Comparison of ENCODE assay signal across 14 cellular contexts in the genomic region with DNA sequence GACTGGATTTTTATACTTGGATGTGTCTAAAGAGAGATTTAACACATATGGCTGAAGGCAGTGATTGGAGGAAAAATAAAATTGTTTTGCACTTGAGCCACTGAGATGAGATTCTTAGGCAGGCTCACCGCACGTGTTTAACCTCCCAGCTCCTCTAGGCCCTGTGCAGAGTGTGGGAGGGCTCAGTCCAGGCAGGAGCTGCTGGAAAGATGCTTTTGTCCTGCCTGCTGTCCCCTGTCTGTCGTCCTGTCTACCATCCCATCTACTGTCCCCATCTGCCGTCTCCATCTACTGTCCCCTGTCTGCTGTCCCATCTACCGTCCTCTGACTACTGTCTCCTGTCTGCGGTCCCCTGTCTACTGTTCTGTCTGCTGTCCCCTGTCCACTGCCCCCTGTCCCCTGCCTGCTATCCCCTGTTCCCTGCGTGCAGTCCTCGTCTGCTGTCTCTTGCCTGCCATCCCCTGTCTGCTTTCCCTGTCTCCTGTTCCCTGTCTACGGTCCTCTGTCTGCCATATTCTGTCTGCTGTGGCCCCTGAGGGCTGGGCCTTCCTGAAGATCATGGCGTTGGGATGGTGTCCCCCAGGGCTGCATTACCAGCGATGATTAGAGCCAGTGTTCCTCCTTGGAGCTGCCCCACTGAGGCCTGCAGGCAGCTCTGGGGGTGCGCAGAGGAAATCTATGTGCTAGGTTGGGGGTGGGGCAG. TPM values are rescaled to one million over a fixed set of nuclear protein-coding genes. Genes with fewer than 3 reads are reported as not detected.
A peak's percentile ranks its signal among the peaks of the same experiment; 100 is the strongest.
DNase-seq lines count a peak whose midpoint lies in the region; ATAC-seq, FAIRE-seq and TF ChIP-seq lines count a peak whose summit lies in the region.
"Had no signal": no experiment of that assay in that cellular context is flagged by ENCODE, and none has a peak within 500 bp of the region (broad histone marks: within the 10 kb centered on the region; RNA-seq: fewer than 3 reads in every experiment).

No MANE protein-coding gene starts in this region.

- H3K79me2 ChIP-seq in K562 (ENCODE audit: control insufficient read depth, insufficient read depth, low read length) = no peaks in the 10 kb centered on the region

- H4K8ac ChIP-seq in IMR-90 (ENCODE audit: low read depth in 2 of 2, low read length in 2 of 2) (peak overlapping the region; percentile 96 to 98), mesenchymal stem cell (ENCODE audit: low read length) (peak overlapping the region; percentile 92)

- TF ChIP-seq CTCF in IMR-90 (conservative IDR thresholded peaks at IDR 0.05; ENCODE audit: low read depth, low read length) (no peak), K562 (IDR thresholded peaks at IDR 0.05 in 2 of 3, conservative IDR thresholded peaks at IDR 0.05 in 1 of 3; ENCODE audit: insufficient read depth in 2 of 3, low read depth in 1 of 3, low read length in 3 of 3) (no peak), tibial artery (IDR thresholded peaks at IDR 0.05) (no peak)

- POLR2A ChIA-PET in IMR-90 (lab: Charles Lee; ENCODE audit: unreplicated experiment) (interaction anchor here (0.6 kb wide), 1 partner anchor 11 kb away, joined by 3 read pairs; no protein-coding TSS in a partner anchor), K562 (lab: Yijun Ruan, JAX) (no interaction called here)

- H2AK5ac ChIP-seq in IMR-90 (ENCODE audit: low read depth, low read length) (peak overlapping the region; percentile 99), mesenchymal stem cell (ENCODE audit: low read length, severe bottlenecking) (peak overlapping the region; percentile 82)

- BruUV-seq in IMR-90 (replicated peaks; lab: Mats Ljungman, UMichigan) (no TSS peak), K562 (replicated peaks; lab: Mats Ljungman, UMichigan) (no TSS peak)

- TF ChIP-seq RAD21 in IMR-90 (IDR thresholded peaks at IDR 0.05; ENCODE audit: low read length) = no peak
- no peak for TF ChIP-seq RAD21 in K562 (CRISPR knock-in tag; conservative IDR thresholded peaks at IDR 0.05 in 1 of 2, IDR thresholded peaks at IDR 0.05 in 1 of 2)

- H3K9me3 ChIP-seq in IMR-90 (ENCODE audit: control insufficient read depth, insufficient read depth, low read length) (no peaks in the 10 kb centered on the region), K562 (replicated peaks; ENCODE audit: control insufficient read depth, insufficient read depth, low read depth, low read length) (no peaks in the 10 kb centered on the region), mesenchymal stem cell (ENCODE audit: control insufficient read depth, low read length) (no peaks in the 10 kb centered on the region), tibial artery (no peaks in the 10 kb centered on the region)
- H3K9me3 ChIP-seq: BLaER1, colonic mucosa, esophagus muscularis mucosa had no signal

- H3K4me1 ChIP-seq in IMR-90 (ENCODE audit: control insufficient read depth, insufficient read depth, low read length) = peaks cover 16% of the 10 kb centered on the region
- H3K4me1 ChIP-seq in K562 (replicated peaks in 1 of 2; ENCODE audit: control insufficient read depth in 2 of 2, insufficient read depth in 2 of 2, low read length in 2 of 2) = peaks cover 0 to 3% of the 10 kb centered on the region in 2 experiments; a peak in 2 of 5 replicates
- peaks cover 43% of the 10 kb centered on the region for H3K4me1 ChIP-seq in mesenchymal stem cell (ENCODE audit: control insufficient read depth, insufficient read depth, low read depth, low read length)
- peaks cover 0 to 26% (median 20%) of the 10 kb centered on the region in 4 donors for H3K4me1 ChIP-seq in tibial artery
- H3K4me1 ChIP-seq: BLaER1, colonic mucosa had no signal

- H4K91ac ChIP-seq in IMR-90 (ENCODE audit: insufficient read depth, low read depth, low read length) (peak overlapping the region; percentile 100), mesenchymal stem cell (ENCODE audit: low read length) (peak overlapping the region; percentile 90)

- H3K4me2 ChIP-seq in IMR-90 (ENCODE audit: low read depth, low read length) (peak overlapping the region; percentile 7; the same call in 1 of the 2 replicates), K562 (ENCODE audit: insufficient read depth, low read length) (no peak overlapping the region), mesenchymal stem cell (ENCODE audit: low read length, poor library complexity, severe bottlenecking) (no peak overlapping the region)
- H3K4me2 ChIP-seq: BLaER1 had no signal

- H3K27me3 ChIP-seq in IMR-90 (ENCODE audit: control insufficient read depth, insufficient read depth, low read length) (no peaks in the 10 kb centered on the region), K562 (ENCODE audit: control insufficient read depth in 2 of 2, insufficient read depth in 2 of 2, low read length in 2 of 2) (peaks cover 18 to 82% of the 10 kb centered on the region in 2 experiments), mesenchymal stem cell (ENCODE audit: control insufficient read depth in 1 of 2, insufficient read depth in 1 of 2, low read length in 2 of 2) (no peaks in the 10 kb centered on the region), tibial artery (no peaks in the 10 kb centered on the region)
- H3K27me3 ChIP-seq: BLaER1, colonic mucosa, esophagus muscularis mucosa had no signal

- ATAC-seq in IMR-90 (ENCODE audit: low read depth) = peak; percentile 10; the same call in 1 of the 2 replicates
- ATAC-seq in K562 = peak; percentile 38; the same call in 1 of the 3 replicates
- ATAC-seq in HG02870 (IDR thresholded peaks at IDR 0.05; ENCODE audit: unreplicated experiment) = no peak
- ATAC-seq: T-cell had no signal

- H2AK9ac ChIP-seq in IMR-90 (replicated peaks; ENCODE audit: low read depth, low read length, poor library complexity) = peak overlapping the region; percentile 63

- TF ChIP-seq POLR2A in IMR-90 (IDR thresholded peaks at IDR 0.05; ENCODE audit: low read depth, low read length) = no peak
- no peak for TF ChIP-seq POLR2A in K562 (conservative IDR thresholded peaks at IDR 0.05)

- H3K18ac ChIP-seq in IMR-90 (ENCODE audit: low read depth, low read length) (peak overlapping the region; percentile 95), mesenchymal stem cell (ENCODE audit: low read depth in 1 of 2, low read length in 2 of 2) (peak overlapping the region; percentile 69 to 93)

- H3K14ac ChIP-seq in IMR-90 (replicated peaks; ENCODE audit: low read depth, low read length) (peak overlapping the region; percentile 99), mesenchymal stem cell (ENCODE audit: low read length in 2 of 2) (peak overlapping the region in 1 of 2 experiments; percentile 5)

- peak overlapping the region; percentile 96 for H4K5ac ChIP-seq in IMR-90 (ENCODE audit: low read depth, low read length)

- peak overlapping the region; percentile 100 for H2BK120ac ChIP-seq in IMR-90 (ENCODE audit: low read depth, low read length)
- H2BK120ac ChIP-seq in mesenchymal stem cell (ENCODE audit: low read depth, low read length) = peak overlapping the region; percentile 69

- peak overlapping the region; percentile 98 for H3K23ac ChIP-seq in IMR-90 (ENCODE audit: low read depth, low read length)
- no peak overlapping the region for H3K23ac ChIP-seq in mesenchymal stem cell (ENCODE audit: low read length in 2 of 2)

- DNase-seq in IMR-90 (no peak), K562 (ENCODE audit: extremely low read depth in 1 of 4, low spot score in 3 of 4) (no peak), mesenchymal stem cell (no peak), tibial artery (peak; percentile 16 to 58), HuH-7.5 (ENCODE audit: low spot score) (no peak), NCI-H774 (lab: John Stamatoyannopoulos, UW) (no peak)
- DNase-seq: colonic mucosa, hypothalamus, nucleus accumbens, OCI-M1 had no signal

- peak overlapping the region; percentile 92; the same call in 2 of the 3 replicates for H2BK15ac ChIP-seq in IMR-90 (ENCODE audit: low read depth, low read length)
- peak overlapping the region; percentile 38 for H2BK15ac ChIP-seq in mesenchymal stem cell (ENCODE audit: low read depth, poor library complexity, severe bottlenecking)

- peak overlapping the region; percentile 85 for H3K56ac ChIP-seq in IMR-90 (ENCODE audit: extremely low read depth, insufficient read depth, low read length)

- peak overlapping the region; percentile 19 to 88 for H2BK12ac ChIP-seq in mesenchymal stem cell (ENCODE audit: low read length in 2 of 2)

- peak overlapping the region; percentile 90 for H3K27ac ChIP-seq in IMR-90 (ENCODE audit: insufficient read depth, low read length)
- H3K27ac ChIP-seq in K562 (ENCODE audit: extremely low read depth, low read depth, low read length) = no peak overlapping the region
- H3K27ac ChIP-seq in mesenchymal stem cell (ENCODE audit: low read length, poor library complexity, severe bottlenecking) = peak overlapping the region; percentile 73
- peak overlapping the region; percentile 44 to 58 for H3K27ac ChIP-seq in tibial artery
- H3K27ac ChIP-seq: BLaER1, colonic mucosa had no signal

- H4K20me1 ChIP-seq in IMR-90 (ENCODE audit: insufficient read depth, low read length) = no peaks in the 10 kb centered on the region
- H4K20me1 ChIP-seq in K562 (replicated peaks; ENCODE audit: control insufficient read depth, insufficient read depth, low read length) = 0 out of 2 replicates have a peak, but pooled peaks cover 9% of the 10 kb centered on the region
- H4K20me1 ChIP-seq: BLaER1 had no signal

- peak overlapping the region; percentile 86 for H2BK5ac ChIP-seq in IMR-90 (ENCODE audit: low read depth, low read length, poor library complexity, severe bottlenecking)
- H2BK5ac ChIP-seq in mesenchymal stem cell (ENCODE audit: low read depth, low read length, poor library complexity, severe bottlenecking) = peak overlapping the region; percentile 36

- CTCF ChIA-PET in IMR-90 (lab: Yijun Ruan, JAX) = no interaction called here
- CTCF ChIA-PET in K562 (lab: Yijun Ruan, JAX; ENCODE audit: low intra/inter-chr PET ratio) = no interaction called here

- no peak overlapping the region for H3K4me3 ChIP-seq in IMR-90 (ENCODE audit: insufficient read depth, low read depth, low read length)
- no peak overlapping the region for H3K4me3 ChIP-seq in K562
- H3K4me3 ChIP-seq in mesenchymal stem cell (ENCODE audit: insufficient read depth in 1 of 2, low read depth in 1 of 2, low read length in 2 of 2) = no peak overlapping the region
- H3K4me3 ChIP-seq in tibial artery = no peak overlapping the region
- H3K4me3 ChIP-seq: BLaER1, colonic mucosa, esophagus muscularis mucosa had no signal

- H3K9ac ChIP-seq in IMR-90 (ENCODE audit: low read depth, low read length) = peak overlapping the region; percentile 66
- H3K9ac ChIP-seq in K562 (ENCODE audit: insufficient read depth in 1 of 2, low read depth in 2 of 2, low read length in 2 of 2) = no peak overlapping the region
- no peak overlapping the region for H3K9ac ChIP-seq in mesenchymal stem cell (ENCODE audit: low read length)
- H3K9ac ChIP-seq: BLaER1 had no signal

- peak overlapping the region; percentile 100 for H3K4ac ChIP-seq in IMR-90 (ENCODE audit: low read depth, low read length)
- H3K4ac ChIP-seq in mesenchymal stem cell (ENCODE audit: low read depth in 1 of 2, low read length in 2 of 2) = peak overlapping the region; percentile 5 to 97

- 57% methylated on average over 6 of the region's 12 CpGs; no CpG with 5 or more reads in 1 of the 2 experiments for WGBS in IMR-90 (ENCODE audit: extremely low coverage in 2 of 2, insufficient read length in 1 of 2), 2 experiments
- under 1% methylated on average over 12 of the region's 12 CpGs for WGBS in K562 (ENCODE audit: insufficient coverage, low coverage, missing lambda C conversion rate)
- WGBS in mesenchymal stem cell = 44% methylated on average over 12 of the region's 12 CpGs

- H3K9me1 ChIP-seq in IMR-90 (ENCODE audit: insufficient read depth, low read length) (peaks cover 10% of the 10 kb centered on the region), K562 (ENCODE audit: control insufficient read depth, insufficient read depth, low read length) (no peaks in the 10 kb centered on the region)

- no peak for TF ChIP-seq EP300 in K562 (IDR thresholded peaks at IDR 0.05; ENCODE audit: low read length)

- in situ Hi-C loops in IMR-90 (cut with MboI; ENCODE audit: low sequenced_read_pairs) = no loop called here
- in situ Hi-C loops in K562 (cut with MboI) = no loop called here

- no peak for FAIRE-seq in K562 (lab: Jason Lieb, UNC)

- intact Hi-C loops in IMR-90 (cut with micrococcal nuclease) (no loop called here), K562 (cut with micrococcal nuclease) (no loop called here), tibial artery (cut with DNase I; ENCODE audit: low total_unique reads) (no loop called here)

- H3K36me3 ChIP-seq in IMR-90 (ENCODE audit: control insufficient read depth, insufficient read depth, low read length) (no peaks in the 10 kb centered on the region), K562 (ENCODE audit: control insufficient read depth, insufficient read depth, low read length) (no peaks in the 10 kb centered on the region), mesenchymal stem cell (ENCODE audit: control insufficient read depth in 1 of 2, insufficient read depth in 2 of 2, low read depth in 1 of 2, low read length in 2 of 2) (no peaks in the 10 kb centered on the region), tibial artery (no peaks in the 10 kb centered on the region)
- H3K36me3 ChIP-seq: BLaER1, colonic mucosa, esophagus muscularis mucosa had no signal

- H3K79me1 ChIP-seq in IMR-90 (ENCODE audit: low read depth in 1 of 2, low read length in 2 of 2) (0 out of 4 replicates have a peak, but pooled peaks cover 0 to 3% of the 10 kb centered on the region in 2 experiments), mesenchymal stem cell (replicated peaks; ENCODE audit: low read length, poor library complexity, severe bottlenecking) (no peaks in the 10 kb centered on the region)

- dilution Hi-C loops in IMR-90 (cut with HindIII; ENCODE audit: low sequenced_read_pairs, unreplicated experiment) = no loop called here

- H2AFZ ChIP-seq in IMR-90 (replicated peaks; ENCODE audit: low read length, poor library complexity) = peak overlapping the region; percentile 87
- H2AFZ ChIP-seq in K562 (ENCODE audit: low read depth, low read length) = no peak overlapping the region
- H2AFZ ChIP-seq in mesenchymal stem cell (ENCODE audit: low read depth, low read length) = no peak overlapping the region

- H2BK20ac ChIP-seq in IMR-90 (ENCODE audit: low read depth, low read length) = peak overlapping the region; percentile 100

RNA-seq across cellular contexts. Expression of gene HS6ST1, which starts 43.7 kb away (rescaled TPM):
- total RNA-seq in IMR-90 (2012; rRNA removed) = 29.7 and 29.9 TPM in 2 replicates
- 36.9 and 39.7 TPM in 2 replicates for polyA plus RNA-seq in IMR-90 (2012; rRNA removed)
- 22.1 and 48.3 TPM in 2 replicates for polyA plus RNA-seq in IMR-90 (2012; cell fraction: cytosol; rRNA removed)
- polyA plus RNA-seq in IMR-90 (2012; cell fraction: nucleus; rRNA removed; ENCODE audit: low replicate concordance) = 21.0 and 34.4 TPM in 2 replicates
- 7.0 and 16.3 TPM in 2 replicates for total RNA-seq in K562 (2011; cell fraction: chromatin; rRNA removed; ENCODE audit: low replicate concordance)
- 9.8 and 10.7 TPM in 2 replicates for total RNA-seq in K562 (2011; cell fraction: nucleolus; rRNA removed)
- 6.6 and 7.6 TPM in 2 replicates for total RNA-seq in K562 (2011; cell fraction: nucleoplasm; rRNA removed)
- 5.9 and 12.1 TPM in 2 replicates for total RNA-seq in K562 (2014; rRNA removed)
- 1.6 and 2.0 TPM in 2 replicates for total RNA-seq in K562 (2014; rRNA removed; fragmentation: Illumina TruSeq; extraction: Trizol)
- total RNA-seq in K562 (2015; rRNA removed; fragmentation: Illumina TruSeq; extraction: Trizol) = 6.7 and 7.1 TPM in 2 replicates
- 7.3 and 7.4 TPM in 2 replicates for total RNA-seq in K562 (2021)
- 1.6 and 1.8 TPM in 2 replicates for polyA plus RNA-seq in K562 (2011; rRNA removed)
- polyA plus RNA-seq in K562 (2011; cell fraction: cytosol; rRNA removed) = 2.4 and 6.4 TPM in 2 replicates
- polyA plus RNA-seq in K562 (2011; cell fraction: nucleus; rRNA removed) = 1.7 and 4.2 TPM in 2 replicates
- 7.4 and 9.3 TPM in 2 replicates for polyA plus RNA-seq in K562 (2012)
- 3.8 and 4.2 TPM in 2 replicates for polyA plus RNA-seq in K562 (2014; fragmentation: Illumina TruSeq; extraction: Trizol)
- polyA plus RNA-seq in K562 (2014; fragmentation: Nextera tagmentation; extraction: Ambion mirVana) = under 1 TPM; 0.06 to 0.08 TPM
- 4.0 and 4.5 TPM in 2 replicates for polyA plus RNA-seq in K562 (2014; rRNA removed)
- 1.8 and 3.2 TPM in 2 replicates for polyA minus RNA-seq in K562 (2011; rRNA and poly(A)+ RNA removed)
- 4.0 and 4.2 TPM in 2 replicates for polyA minus RNA-seq in K562 (2011; cell fraction: cytosol; rRNA and poly(A)+ RNA removed)
- polyA minus RNA-seq in K562 (2011; cell fraction: nucleus; rRNA and poly(A)+ RNA removed) = 7.3 and 11.7 TPM in 2 replicates
- 37.7 TPM for polyA plus RNA-seq in mesenchymal stem cell (2013, experiment 1 of 2)
- polyA plus RNA-seq in mesenchymal stem cell (2013, experiment 2 of 2) = 37.3 TPM

Comparison
In these comparisons a context has a peak if more than half of its experiments do, and no peak if none do; other contexts are left out.
1. DNase-seq: peak in tibial artery (2 of 2); none in IMR-90 (single experiment), K562 (0 of 4), mesenchymal stem cell (single experiment), HuH-7.5 (single experiment) and NCI-H774 (single experiment).